8 cellular contexts compared by ENCODE assay signal in the genomic region with DNA sequence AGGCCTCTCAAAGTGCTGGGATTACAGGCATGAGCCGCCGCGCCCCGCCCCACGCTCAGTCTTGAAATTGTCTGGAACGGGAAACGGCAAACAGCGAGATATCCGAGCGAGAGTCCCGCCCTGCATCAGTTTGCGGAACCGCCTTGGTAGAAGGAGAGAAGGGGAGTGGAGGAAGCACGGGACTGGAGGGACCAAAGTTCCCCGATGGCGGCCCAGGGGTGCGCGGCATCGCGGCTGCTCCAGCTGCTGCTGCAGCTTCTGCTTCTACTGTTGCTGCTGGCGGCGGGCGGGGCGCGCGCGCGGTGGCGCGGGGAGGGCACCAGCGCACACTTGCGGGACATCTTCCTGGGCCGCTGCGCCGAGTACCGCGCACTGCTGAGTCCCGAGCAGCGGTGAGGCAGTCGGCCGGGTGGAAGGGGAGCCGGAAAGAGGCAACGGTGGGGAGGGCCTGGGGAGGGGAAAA. TPM values are rescaled to one million over a fixed set of nuclear protein-coding genes. Genes with fewer than 3 reads are reported as not detected.
A peak's percentile ranks its signal among the peaks of the same experiment; 100 is the strongest.
DNase-seq lines count a peak whose midpoint lies in the region; ATAC-seq and TF ChIP-seq lines count a peak whose summit lies in the region.

A gene with protein sequence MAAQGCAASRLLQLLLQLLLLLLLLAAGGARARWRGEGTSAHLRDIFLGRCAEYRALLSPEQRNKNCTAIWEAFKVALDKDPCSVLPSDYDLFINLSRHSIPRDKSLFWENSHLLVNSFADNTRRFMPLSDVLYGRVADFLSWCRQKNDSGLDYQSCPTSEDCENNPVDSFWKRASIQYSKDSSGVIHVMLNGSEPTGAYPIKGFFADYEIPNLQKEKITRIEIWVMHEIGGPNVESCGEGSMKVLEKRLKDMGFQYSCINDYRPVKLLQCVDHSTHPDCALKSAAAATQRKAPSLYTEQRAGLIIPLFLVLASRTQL (plus strand): TSS at position 125 of the 463 bp plus-strand sequence. CDS start 80 bp downstream, at position 205.

- no peaks in the 10 kb centered on the region for H3K36me3 Mint-ChIP-seq in mesothelial cell of epicardium

- peak within 1 kb of the TSS; percentile 47 for H3K4me3 ChIP-seq in NB4 (ENCODE audit: low read depth, low read length)
- H3K4me3 ChIP-seq in esophagus (ENCODE audit: low read depth in 1 of 2, low read length in 2 of 2), result peak within 1 kb of the TSS; percentile 34 to 42
- peak within 1 kb of the TSS; percentile 1 to 55 for H3K4me3 ChIP-seq in muscle layer of colon (ENCODE audit: low read depth in 1 of 2, low read length in 2 of 2)

- WGBS in esophagus, 2 donors, result 3 to 16% methylated on average over 40 to 43 of the region's 43 CpGs

- peaks cover 11% of the 10 kb centered on the region for H3K4me1 Mint-ChIP-seq in mesothelial cell of epicardium

- no peak for TF ChIP-seq POLR2A in NB4 (IDR thresholded peaks at IDR 0.05; ENCODE audit: extremely low read depth, insufficient read length)

- DNase-seq in NB4 (ENCODE audit: low read depth) (peak; percentile 85), activated T-cell treated with anti-CD3 and anti-CD28 coated beads for 48 hours (ENCODE audit: low read depth) (peak; percentile 36), NCI-H1436 treated with DMSO at 0.1 percent for 48 hours (lab: John Stamatoyannopoulos, UW) (no peak), mesothelial cell of epicardium (ENCODE audit: low spot score in 2 of 2, unreplicated experiment in 2 of 2) (no peak)
- DNase-seq in stimulated activated naive CD8-positive, alpha-beta T cell treated with anti-CD3 and anti-CD28 coated beads, Interleukin-15, Interleukin-2, amounts not matched to agents 100 U/mL and 50 U/mL, for 24 hours, result peak; percentile 58

- TF ChIP-seq CTCF in NB4 (IDR thresholded peaks at IDR 0.05; ENCODE audit: low read depth, low read length) (no peak), mesothelial cell of epicardium (IDR thresholded peaks at IDR 0.05; ENCODE audit: unreplicated experiment) (no peak)

- no peaks in the 10 kb centered on the region for H3K36me3 ChIP-seq in esophagus (ENCODE audit: control insufficient read depth in 2 of 2, insufficient read depth in 2 of 2, low read length in 1 of 2)
- H3K36me3 ChIP-seq in muscle layer of colon (ENCODE audit: insufficient read depth, low read length), result no peaks in the 10 kb centered on the region

- no peaks in the 10 kb centered on the region for H3K27me3 Mint-ChIP-seq in mesothelial cell of epicardium (ENCODE audit: low read depth)

- H3K27ac ChIP-seq in esophagus (ENCODE audit: low read depth in 2 of 2, low read length in 1 of 2) (peak within 1 kb of the TSS in 1 of 2 donors; percentile 11), muscle layer of colon (ENCODE audit: low read depth, low read length) (no peak within 1 kb of the TSS)

- no peaks in the 10 kb centered on the region for H3K27me3 ChIP-seq in esophagus (ENCODE audit: control insufficient read depth in 1 of 2, insufficient read depth in 2 of 2, low read length in 2 of 2)
- no peaks in the 10 kb centered on the region for H3K27me3 ChIP-seq in muscle layer of colon (ENCODE audit: control insufficient read depth in 1 of 2, insufficient read depth in 2 of 2, low read length in 2 of 2)

- H3K4me1 ChIP-seq in esophagus (ENCODE audit: control insufficient read depth in 2 of 2, insufficient read depth in 2 of 2, low read length in 1 of 2), result peaks cover 0 to 5% of the 10 kb centered on the region in 2 donors
- H3K4me1 ChIP-seq in muscle layer of colon (ENCODE audit: insufficient read depth, low read length), result peaks cover 9% of the 10 kb centered on the region

- H3K9me3 Mint-ChIP-seq in mesothelial cell of epicardium, result peaks cover 7% of the 10 kb centered on the region

- no peak within 1 kb of the TSS for H3K4me3 Mint-ChIP-seq in mesothelial cell of epicardium

- H3K9me3 ChIP-seq in esophagus (ENCODE audit: control insufficient read depth in 2 of 2, insufficient read depth in 1 of 2, low read depth in 1 of 2, low read length in 1 of 2), result no peaks in the 10 kb centered on the region
- no peaks in the 10 kb centered on the region for H3K9me3 ChIP-seq in muscle layer of colon (ENCODE audit: low read length)

- ATAC-seq in GM19467 (IDR thresholded peaks at IDR 0.05; ENCODE audit: unreplicated experiment), result peak; percentile 71
- peak; percentile 72 for ATAC-seq in stimulated activated naive CD8-positive, alpha-beta T cell treated with anti-CD3 and anti-CD28 coated beads, Interleukin-15, Interleukin-2, amounts not matched to agents 100 U/mL and 50 U/mL, for 24 hours

- no peak within 1 kb of the TSS for H3K27ac Mint-ChIP-seq in mesothelial cell of epicardium

- H3K9ac ChIP-seq in muscle layer of colon (ENCODE audit: low read length), result peak within 1 kb of the TSS; percentile 30

RNA-seq across cellular contexts. Expression of the gene that starts here (rescaled TPM):
- polyA plus RNA-seq in esophagus, result 1 to 10 TPM in 1 of 2 donors, under 1 TPM in 1; 0.96 to 1.5 TPM
- total RNA-seq in mesothelial cell of epicardium, result 0.42 to 1.0 TPM (median 0.58 TPM) in 3 replicates

Comparison
In these comparisons a context has a peak if more than half of its experiments do, and no peak if none do; other contexts are left out.
1. DNase-seq: peak in NB4 (single experiment), activated T-cell treated with anti-CD3 and anti-CD28 coated beads for 48 hours (single experiment) and stimulated activated naive CD8-positive, alpha-beta T cell treated with anti-CD3 and anti-CD28 coated beads, Interleukin-15, Interleukin-2, amounts not matched to agents 100 U/mL and 50 U/mL, for 24 hours (single experiment); none in NCI-H1436 treated with DMSO at 0.1 percent for 48 hours (single experiment) and mesothelial cell of epicardium (0 of 2).
2. Peak in every context shown above with its lines, with median percentiles within 50 percentile points of each other: H3K4me3 ChIP-seq.